ENCODE assay signal across 1 cellular context in the genomic region with DNA sequence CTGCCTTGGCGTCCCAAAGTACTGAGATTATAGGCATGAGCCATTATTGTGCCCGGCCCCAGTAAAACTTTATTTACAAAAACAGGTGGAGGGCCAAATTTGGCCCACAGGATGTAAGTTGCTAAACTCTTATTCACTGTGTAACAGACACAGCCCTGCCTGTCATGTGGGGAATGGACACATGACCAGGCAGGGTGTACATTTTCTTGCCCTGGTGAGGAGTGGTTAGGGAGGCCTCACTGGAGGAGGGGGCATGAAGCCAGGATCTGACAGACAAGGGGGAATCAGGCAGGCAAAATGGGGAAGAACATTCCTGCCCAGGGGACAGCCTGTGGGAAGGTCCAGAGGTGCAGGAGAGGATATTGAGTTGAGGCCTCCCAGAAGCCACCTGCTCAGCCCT.
TF ChIP-seq lines count a peak whose summit lies in the region.

No MANE protein-coding gene starts in this region.

TF ChIP-seq in HepG2, 621 proteins besides CTCF, POLR2A, EP300 and RAD21:
- TF ChIP-seq RBM22 (optimal IDR thresholded peaks at IDR 0.05; ENCODE audit: low read length) (peak; percentile 25), MAFG (CRISPR knock-in tag; IDR thresholded peaks at IDR 0.05) (no peak)
